Comparison of ENCODE assay signal across 8 cellular contexts in the genomic region with DNA sequence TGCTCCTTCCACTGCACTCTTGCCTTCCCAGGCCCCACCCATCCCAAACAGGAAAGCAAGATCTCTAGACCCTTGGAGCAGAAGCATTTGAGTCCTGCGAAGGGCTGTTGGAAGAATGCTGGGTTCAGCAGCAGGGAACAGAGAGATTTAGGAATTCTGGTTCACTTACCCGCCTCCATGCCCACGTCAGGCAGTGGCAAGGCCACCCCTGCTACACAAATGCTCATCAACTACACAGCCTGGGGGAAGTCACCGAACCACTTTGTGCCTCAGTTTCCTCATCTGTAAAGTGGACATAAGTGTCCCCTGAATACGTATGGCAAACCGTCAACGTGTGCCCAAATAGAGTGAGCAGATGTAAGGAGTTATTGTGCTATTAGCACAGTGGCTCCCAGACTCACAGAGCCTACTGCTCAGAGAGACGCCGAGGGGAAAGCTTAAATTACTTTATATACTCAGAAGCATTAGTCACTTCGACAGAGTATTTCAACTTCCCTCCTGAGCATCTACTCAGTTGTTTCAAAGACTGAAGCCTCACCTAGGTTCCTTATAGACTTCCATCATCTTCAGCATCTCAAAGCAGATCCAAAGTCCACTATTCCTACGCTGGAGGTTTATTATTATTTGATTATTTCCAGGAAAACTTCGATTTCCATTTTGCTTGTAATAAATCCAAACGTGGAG. TPM values are rescaled to one million over a fixed set of nuclear protein-coding genes. Genes with fewer than 3 reads are reported as not detected.
A peak's percentile ranks its signal among the peaks of the same experiment; 100 is the strongest.
DNase-seq lines count a peak whose midpoint lies in the region; ATAC-seq lines count a peak whose summit lies in the region.

No MANE protein-coding gene starts in this region.

- ATAC-seq in HG03457 (IDR thresholded peaks at IDR 0.05; ENCODE audit: unreplicated experiment) (no peak), GM21360 (IDR thresholded peaks at IDR 0.05; ENCODE audit: unreplicated experiment) (no peak)

- no peak overlapping the region for H3K9ac ChIP-seq in rectal smooth muscle tissue (ENCODE audit: low read length)

- H3K4me3 ChIP-seq in esophagus (ENCODE audit: low read depth in 1 of 2, low read length in 2 of 2) (peak overlapping the region; percentile 60 to 86), rectal smooth muscle tissue (ENCODE audit: low read length) (peak overlapping the region; percentile 59)

- no peaks in the 10 kb centered on the region for H3K9me3 ChIP-seq in esophagus (ENCODE audit: control insufficient read depth in 2 of 2, insufficient read depth in 1 of 2, low read depth in 1 of 2, low read length in 1 of 2)

- peak; percentile 40 for DNase-seq in GM03348 (ENCODE audit: low spot score)
- DNase-seq in NOMO-1 treated with dmso at 0.1 percent for 144 hours (lab: John Stamatoyannopoulos, UW; ENCODE audit: unreplicated experiment), result peak; percentile 27
- no peak for DNase-seq in stimulated activated CD4-positive, alpha-beta T cell treated with anti-CD3 and anti-CD28 coated beads, Interleukin-2, amount 100 ng/mL, for 24 hours
- DNase-seq in activated CD8-positive, alpha-beta memory T cell treated with anti-CD3 and anti-CD28 coated beads for 24 hours, result no peak

- H3K36me3 ChIP-seq in esophagus (ENCODE audit: control insufficient read depth in 2 of 2, insufficient read depth in 2 of 2, low read length in 1 of 2) (no peaks in the 10 kb centered on the region), rectal smooth muscle tissue (ENCODE audit: control insufficient read depth, insufficient read depth, low read length) (no peaks in the 10 kb centered on the region)

- peaks cover 0 to 9% of the 10 kb centered on the region in 2 donors for H3K4me1 ChIP-seq in esophagus (ENCODE audit: control insufficient read depth in 2 of 2, insufficient read depth in 2 of 2, low read length in 1 of 2)
- no peaks in the 10 kb centered on the region for H3K4me1 ChIP-seq in rectal smooth muscle tissue (ENCODE audit: control insufficient read depth, insufficient read depth, low read length)

- WGBS in esophagus, 2 donors, result 41 to 43% methylated on average over 13 of the region's 13 CpGs

- H3K27me3 ChIP-seq in esophagus (ENCODE audit: control insufficient read depth in 1 of 2, insufficient read depth in 2 of 2, low read length in 2 of 2) (no peaks in the 10 kb centered on the region), rectal smooth muscle tissue (ENCODE audit: control insufficient read depth, insufficient read depth, low read length) (peaks cover 3% of the 10 kb centered on the region)

- H3K27ac ChIP-seq in esophagus (ENCODE audit: low read depth in 2 of 2, low read length in 1 of 2), result peak overlapping the region in 1 of 2 donors; percentile 69
- H3K27ac ChIP-seq in rectal smooth muscle tissue (ENCODE audit: low read depth, low read length), result no peak overlapping the region

RNA-seq across cellular contexts. Expression of a gene that starts 0.9 kb away (rescaled TPM):
- 10 to 100 TPM; 13.8 to 23.0 TPM for polyA plus RNA-seq in esophagus

RNA-seq across cellular contexts. Expression of a gene that starts 34.4 kb away (rescaled TPM):
- 10 to 100 TPM; 26.3 to 28.2 TPM for polyA plus RNA-seq in esophagus

RNA-seq across cellular contexts. Expression of a gene that starts 59.8 kb away (rescaled TPM):
- 10 to 100 TPM; 17.0 to 19.5 TPM for polyA plus RNA-seq in esophagus

Comparison
In these comparisons a context has a peak if more than half of its experiments do, and no peak if none do; other contexts are left out.
1. DNase-seq: peak in GM03348 (single experiment) and NOMO-1 treated with dmso at 0.1 percent for 144 hours (single experiment); none in stimulated activated CD4-positive, alpha-beta T cell treated with anti-CD3 and anti-CD28 coated beads, Interleukin-2, amount 100 ng/mL, for 24 hours (0 of 2) and activated CD8-positive, alpha-beta memory T cell treated with anti-CD3 and anti-CD28 coated beads for 24 hours (single experiment).